Comparison of ENCODE assay signal across 19 cellular contexts in genomic region chr13:47831265-47831664, GRCh38.
DNase-seq lines count a peak whose midpoint lies in the region; ATAC-seq and TF ChIP-seq lines count a peak whose summit lies in the region.
"Had no signal": no experiment of that assay in that cellular context is flagged by ENCODE, and none has a peak within 500 bp of the region (broad histone marks: within the 10 kb centered on the region; RNA-seq: fewer than 3 reads in every experiment).

No MANE protein-coding gene starts in this region.

- H3K27me3 Mint-ChIP-seq in neural progenitor cell (ENCODE audit: insufficient read depth, low read depth), result no peaks in the 10 kb centered on the region
- peaks cover 1% of the 10 kb centered on the region; the same call in 1 of the 2 replicates for H3K27me3 Mint-ChIP-seq in HFFc6 (ENCODE audit: insufficient read depth)

- H3K36me3 Mint-ChIP-seq in neural progenitor cell (no peaks in the 10 kb centered on the region), HFFc6 (ENCODE audit: low read depth) (no peaks in the 10 kb centered on the region)
- H3K36me3 Mint-ChIP-seq: CD14-positive monocyte had no signal

- in situ Hi-C loops in mammary epithelial cell (cut with MboI; ENCODE audit: low sequenced_read_pairs in 2 of 2), result no loop called here

- no TSS peak for BruUV-seq in mammary epithelial cell (replicated peaks; lab: Mats Ljungman, UMichigan)

- dilution Hi-C loops in mammary epithelial cell (cut with HindIII; ENCODE audit: low sequenced_read_pairs), result no loop called here

- no peaks in the 10 kb centered on the region for H3K4me1 ChIP-seq in mammary epithelial cell (ENCODE audit: insufficient read depth, low read length)
- peaks cover 11% of the 10 kb centered on the region for H3K4me1 ChIP-seq in neural progenitor cell
- H3K4me1 ChIP-seq: Caco-2 had no signal

- H3F3A ChIP-seq in neural progenitor cell (ENCODE audit: low read depth), result no peaks in the 10 kb centered on the region

- H3K4me2 ChIP-seq in mammary epithelial cell (ENCODE audit: insufficient read depth, low read depth, low read length), result no peak overlapping the region
- H3K4me2 ChIP-seq in neural progenitor cell, result no peak overlapping the region
- H3K4me2 ChIP-seq: KMS-11 had no signal

- H3K27ac Mint-ChIP-seq in neural progenitor cell, result no peak overlapping the region
- H3K27ac Mint-ChIP-seq in HFFc6, result no peak overlapping the region
- H3K27ac Mint-ChIP-seq: CD14-positive monocyte had no signal

- intact Hi-C loops in mammary epithelial cell (cut with micrococcal nuclease), result no loop called here

- CTCF ChIA-PET in mammary epithelial cell (lab: Charles Lee; ENCODE audit: low non-redundant PET), result no interaction called here

- no peak overlapping the region for H2AFZ ChIP-seq in mammary epithelial cell (ENCODE audit: low read depth, low read length)
- peak overlapping the region; percentile 57 for H2AFZ ChIP-seq in neural progenitor cell (replicated peaks)

- H3K9ac ChIP-seq in mammary epithelial cell (ENCODE audit: insufficient read depth, low read length) (no peak overlapping the region), neural progenitor cell (no peak overlapping the region)
- H3K9ac ChIP-seq: KMS-11 had no signal

- no peaks in the 10 kb centered on the region for H3K9me3 Mint-ChIP-seq in neural progenitor cell
- H3K9me3 Mint-ChIP-seq in HFFc6, result no peaks in the 10 kb centered on the region

- H3K27me3 ChIP-seq in mammary epithelial cell (ENCODE audit: insufficient read depth, low read length) (no peaks in the 10 kb centered on the region), neural progenitor cell (no peaks in the 10 kb centered on the region)
- H3K27me3 ChIP-seq: MG63 had no signal

- DNase-seq in HCEC 1CT (peak; percentile 70), mammary epithelial cell (peak; percentile 37), fibroblast of peridontal ligament (ENCODE audit: extremely low read depth) (peak; percentile 23), neural progenitor cell (ENCODE audit: low spot score) (no peak), HFFc6 (no peak), GM03348 (ENCODE audit: low spot score) (no peak)
- no peak for DNase-seq in stimulated activated CD4-positive, alpha-beta T cell treated with anti-CD3 and anti-CD28 coated beads, Interleukin-2, amount 100 ng/mL, for 48 hours
- DNase-seq: AML-193, Caco-2, DMS153, MG63, NCI-H1092, NCI-H1694 treated with DMSO at 0.1 percent for 48 hours, NCI-H2107, NCI-H2227 treated with DMSO at 0.1 percent for 48 hours, NCI-H524 had no signal

- peaks cover 25% of the 10 kb centered on the region for H3K4me1 Mint-ChIP-seq in neural progenitor cell
- peaks cover 7% of the 10 kb centered on the region; the same call in 1 of the 2 replicates for H3K4me1 Mint-ChIP-seq in HFFc6 (ENCODE audit: low read depth)
- H3K4me1 Mint-ChIP-seq: CD14-positive monocyte had no signal

- H3K36me3 ChIP-seq in mammary epithelial cell (ENCODE audit: insufficient read depth, low read length), result no peaks in the 10 kb centered on the region
- H3K36me3 ChIP-seq in neural progenitor cell, result no peaks in the 10 kb centered on the region
- H3K36me3 ChIP-seq: MG63 had no signal

- H3K4me3 Mint-ChIP-seq in neural progenitor cell (no peak overlapping the region), HFFc6 (no peak overlapping the region)
- H3K4me3 Mint-ChIP-seq: CD14-positive monocyte had no signal

- no peak for ATAC-seq in HG03196 (IDR thresholded peaks at IDR 0.05; ENCODE audit: unreplicated experiment)

- TF ChIP-seq CTCF in mammary epithelial cell (conservative IDR thresholded peaks at IDR 0.05 in 1 of 2, IDR thresholded peaks at IDR 0.05 in 1 of 2; ENCODE audit: extremely low read depth in 1 of 2, insufficient read depth in 1 of 2, low read depth in 1 of 2, low read length in 2 of 2) (no peak), neural progenitor cell (IDR thresholded peaks at IDR 0.05) (no peak), HFFc6 (IDR thresholded peaks at IDR 0.05) (no peak)

- H4K20me1 ChIP-seq in mammary epithelial cell (ENCODE audit: insufficient read depth, low read length), result no peaks in the 10 kb centered on the region
- no peaks in the 10 kb centered on the region for H4K20me1 ChIP-seq in neural progenitor cell (ENCODE audit: low read depth)

- H3K4me3 ChIP-seq in mammary epithelial cell (replicated peaks in 1 of 3; ENCODE audit: insufficient read depth in 1 of 3, low read depth in 2 of 3, low read length in 3 of 3) (no peak overlapping the region), neural progenitor cell (no peak overlapping the region)
- H3K4me3 ChIP-seq: MG63 had no signal

- WGBS in mammary epithelial cell (ENCODE audit: low coverage, missing lambda C conversion rate), result 100% methylated on average over 1 of the region's 1 CpG

- H3K9me3 ChIP-seq in mammary epithelial cell (replicated peaks; ENCODE audit: insufficient read depth, low read length) (no peaks in the 10 kb centered on the region), neural progenitor cell (ENCODE audit: low read depth) (no peaks in the 10 kb centered on the region)
- H3K9me3 ChIP-seq: Caco-2, MG63 had no signal

- no peak overlapping the region for H3K27ac ChIP-seq in mammary epithelial cell (ENCODE audit: insufficient read depth, low read depth, low read length)
- H3K27ac ChIP-seq in neural progenitor cell, result no peak overlapping the region
- H3K27ac ChIP-seq: KMS-11 had no signal

- H3K79me2 ChIP-seq in mammary epithelial cell (ENCODE audit: insufficient read depth, low read length) (no peaks in the 10 kb centered on the region), neural progenitor cell (ENCODE audit: low read depth) (no peaks in the 10 kb centered on the region)

Comparison
In these comparisons a context has a peak if more than half of its experiments do, and no peak if none do; other contexts are left out.
1. DNase-seq: peak in HCEC 1CT (single experiment), mammary epithelial cell (single experiment) and fibroblast of peridontal ligament (single experiment); none in neural progenitor cell (single experiment), HFFc6 (single experiment), GM03348 (single experiment) and stimulated activated CD4-positive, alpha-beta T cell treated with anti-CD3 and anti-CD28 coated beads, Interleukin-2, amount 100 ng/mL, for 48 hours (0 of 2).